8 cellular contexts compared by ENCODE assay signal in genomic region chr6:149938571-149939462, GRCh38. TPM values are rescaled to one million over a fixed set of nuclear protein-coding genes. Genes with fewer than 3 reads are reported as not detected.
A peak's percentile ranks its signal among the peaks of the same experiment; 100 is the strongest.
DNase-seq lines count a peak whose midpoint lies in the region; ATAC-seq and TF ChIP-seq lines count a peak whose summit lies in the region.

No MANE protein-coding gene starts in this region.

- peaks cover 91% of the 10 kb centered on the region for H3K27me3 Mint-ChIP-seq in activated T-cell treated with anti-CD3 and anti-CD28 coated beads, Interleukin-2, amount 50 U/mL, for 24 hours

- 0 out of 2 replicates have a peak overlapping the region, but pooled peaks have one; percentile 69 for H3K23ac ChIP-seq in IMR-90 (ENCODE audit: low read depth, low read length)

- H2BK20ac ChIP-seq in IMR-90 (ENCODE audit: low read depth, low read length): no peak overlapping the region

- no peak overlapping the region for H3K56ac ChIP-seq in IMR-90 (ENCODE audit: extremely low read depth, insufficient read depth, low read length)

- peak overlapping the region; percentile 4 for H3K27ac Mint-ChIP-seq in activated T-cell treated with anti-CD3 and anti-CD28 coated beads, Interleukin-2, amount 50 U/mL, for 24 hours

- H3K14ac ChIP-seq in IMR-90 (replicated peaks; ENCODE audit: low read depth, low read length): 0 out of 2 replicates have a peak overlapping the region, but pooled peaks have one; percentile 34

- no peak for TF ChIP-seq CTCF in GM06990 (IDR thresholded peaks at IDR 0.05; ENCODE audit: insufficient read depth, low read length, poor library complexity, severe bottlenecking)
- TF ChIP-seq CTCF in IMR-90 (conservative IDR thresholded peaks at IDR 0.05; ENCODE audit: low read depth, low read length): no peak

- peaks cover 4% of the 10 kb centered on the region; the same call in 1 of the 2 replicates for H3K4me1 ChIP-seq in IMR-90 (ENCODE audit: control insufficient read depth, insufficient read depth, low read length)

- no peaks in the 10 kb centered on the region for H3K9me3 Mint-ChIP-seq in activated T-cell treated with anti-CD3 and anti-CD28 coated beads, Interleukin-2, amount 50 U/mL, for 24 hours

- dilution Hi-C loops in IMR-90 (cut with HindIII; ENCODE audit: low sequenced_read_pairs, unreplicated experiment): no loop called here

- CTCF ChIA-PET in IMR-90 (lab: Yijun Ruan, JAX): no interaction called here

- H3K27ac ChIP-seq in IMR-90 (ENCODE audit: insufficient read depth, low read length): no peak overlapping the region

- no peak for TF ChIP-seq POLR2A in IMR-90 (IDR thresholded peaks at IDR 0.05; ENCODE audit: low read depth, low read length)

- 3% methylated on average over 29 of the region's 59 CpGs; no CpG with 5 or more reads in 1 of the 2 experiments for WGBS in IMR-90 (ENCODE audit: extremely low coverage in 2 of 2, insufficient read length in 1 of 2), 2 experiments

- no peaks in the 10 kb centered on the region for H4K20me1 ChIP-seq in IMR-90 (ENCODE audit: insufficient read depth, low read length)

- peak overlapping the region; percentile 63 for H3K4me3 Mint-ChIP-seq in activated T-cell treated with anti-CD3 and anti-CD28 coated beads, Interleukin-2, amount 50 U/mL, for 24 hours

- POLR2A ChIA-PET in IMR-90 (lab: Charles Lee; ENCODE audit: unreplicated experiment): no interaction called here

- H3K36me3 ChIP-seq in GM06990 (ENCODE audit: control insufficient read depth, insufficient read depth, low read length) (no peaks in the 10 kb centered on the region), IMR-90 (ENCODE audit: control insufficient read depth, insufficient read depth, low read length) (no peaks in the 10 kb centered on the region)

- peaks cover 44% of the 10 kb centered on the region for H3K4me1 Mint-ChIP-seq in activated T-cell treated with anti-CD3 and anti-CD28 coated beads, Interleukin-2, amount 50 U/mL, for 24 hours (ENCODE audit: low read depth)

- in situ Hi-C loops in IMR-90 (cut with MboI; ENCODE audit: low sequenced_read_pairs): loop anchor here (5.0 to 25.0 kb wide), 3 partner anchors 68 to 876 kb away; no protein-coding TSS in a partner anchor

- peaks cover 0 to 2% of the 10 kb centered on the region in 2 experiments; a peak in 1 of 4 replicates for H3K79me1 ChIP-seq in IMR-90 (ENCODE audit: low read depth in 1 of 2, low read length in 2 of 2)

- peak overlapping the region; percentile 95 for H2AFZ ChIP-seq in IMR-90 (replicated peaks; ENCODE audit: low read length, poor library complexity)

- H2BK120ac ChIP-seq in IMR-90 (ENCODE audit: low read depth, low read length): no peak overlapping the region

- BruUV-seq in IMR-90 (replicated peaks; lab: Mats Ljungman, UMichigan): no TSS peak

- intact Hi-C loops in IMR-90 (cut with micrococcal nuclease): loop anchor here (10.0 kb wide), 1 partner anchor 876 kb away; no protein-coding TSS in a partner anchor

- H4K8ac ChIP-seq in IMR-90 (ENCODE audit: low read depth in 2 of 2, low read length in 2 of 2): peak overlapping the region in 1 of 2 experiments; percentile 40; a peak in 2 of 4 replicates

- H4K91ac ChIP-seq in IMR-90 (ENCODE audit: insufficient read depth, low read depth, low read length): no peak overlapping the region; the same call in 1 of the 2 replicates

- no peaks in the 10 kb centered on the region for H3K9me1 ChIP-seq in IMR-90 (ENCODE audit: insufficient read depth, low read length)

- H3K4me3 ChIP-seq in GM06990 (replicated peaks; ENCODE audit: low read depth, low read length): peak overlapping the region; percentile 51
- H3K4me3 ChIP-seq in IMR-90 (ENCODE audit: insufficient read depth, low read depth, low read length): peak overlapping the region; percentile 46

- peak overlapping the region; percentile 39; the same call in 1 of the 2 replicates for H3K9ac ChIP-seq in IMR-90 (ENCODE audit: low read depth, low read length)

- H3K18ac ChIP-seq in IMR-90 (ENCODE audit: low read depth, low read length): no peak overlapping the region

- H3K9me3 ChIP-seq in IMR-90 (ENCODE audit: control insufficient read depth, insufficient read depth, low read length): no peaks in the 10 kb centered on the region

- TF ChIP-seq RAD21 in IMR-90 (IDR thresholded peaks at IDR 0.05; ENCODE audit: low read length): no peak

- H3K4ac ChIP-seq in IMR-90 (ENCODE audit: low read depth, low read length): no peak overlapping the region

- ATAC-seq in GM21515 (IDR thresholded peaks at IDR 0.05; ENCODE audit: unreplicated experiment) (peak; percentile 78), IMR-90 (ENCODE audit: low read depth) (no peak)

- H3K27me3 ChIP-seq in GM06990 (replicated peaks; ENCODE audit: control insufficient read depth, insufficient read depth, low read length) (peaks cover 3% of the 10 kb centered on the region), IMR-90 (ENCODE audit: control insufficient read depth, insufficient read depth, low read length) (peaks cover 48% of the 10 kb centered on the region)

- H4K5ac ChIP-seq in IMR-90 (ENCODE audit: low read depth, low read length): no peak overlapping the region

- no peak overlapping the region for H2AK5ac ChIP-seq in IMR-90 (ENCODE audit: low read depth, low read length)

- DNase-seq in GM06990 (ENCODE audit: extremely low read depth, insufficient read length): peak; percentile 83
- DNase-seq in IMR-90: no peak
- DNase-seq in activated T-cell treated with anti-CD3 and anti-CD28 coated beads, Interleukin-2, amount 50 U/mL, for 24 hours: peak; percentile 63
- peak; percentile 31 for DNase-seq in hepatic stellate cell (ENCODE audit: low spot score)
- peak; percentile 19 for DNase-seq in stimulated activated CD4-positive, alpha-beta T cell treated with anti-CD3 and anti-CD28 coated beads, Interleukin-2, amount 100 ng/mL, for 4 hours (ENCODE audit: low read depth)
- DNase-seq in NCI-H526 treated with DMSO at 0.1 percent for 48 hours (lab: John Stamatoyannopoulos, UW): no peak
- DNase-seq in NCI-H774 (lab: John Stamatoyannopoulos, UW): no peak

- H3K36me3 Mint-ChIP-seq in activated T-cell treated with anti-CD3 and anti-CD28 coated beads, Interleukin-2, amount 50 U/mL, for 24 hours (ENCODE audit: low read depth): no peaks in the 10 kb centered on the region

- H3K4me2 ChIP-seq in IMR-90 (ENCODE audit: low read depth, low read length): peak overlapping the region; percentile 91

- peak overlapping the region; percentile 84 for H2AK9ac ChIP-seq in IMR-90 (replicated peaks; ENCODE audit: low read depth, low read length, poor library complexity)

- H2BK5ac ChIP-seq in IMR-90 (ENCODE audit: low read depth, low read length, poor library complexity, severe bottlenecking): no peak overlapping the region

- no peak overlapping the region for H2BK15ac ChIP-seq in IMR-90 (ENCODE audit: low read depth, low read length)

TF ChIP-seq in IMR-90, 13 proteins besides CTCF, POLR2A, EP300 and RAD21:
- no peak for TF ChIP-seq MXI1 (IDR thresholded peaks at IDR 0.05; ENCODE audit: borderline replicate concordance, low read depth, low read length)
- no peak for TF ChIP-seq RCOR1 (IDR thresholded peaks at IDR 0.05; ENCODE audit: insufficient replicate concordance, low read length)

RNA-seq across cellular contexts. Expression of gene ULBP2, which starts 3.0 kb away (rescaled TPM):
- 7.2 and 7.9 TPM in 2 replicates for total RNA-seq in IMR-90 (2012; rRNA removed)
- polyA plus RNA-seq in IMR-90 (2012; rRNA removed): 16.2 and 17.0 TPM in 2 replicates
- 12.4 and 17.1 TPM in 2 replicates for polyA plus RNA-seq in IMR-90 (2012; cell fraction: cytosol; rRNA removed)
- polyA plus RNA-seq in IMR-90 (2012; cell fraction: nucleus; rRNA removed; ENCODE audit: low replicate concordance): 6.0 and 6.8 TPM in 2 replicates

RNA-seq across cellular contexts. Expression of gene RAET1G, which starts 15.9 kb away (rescaled TPM):
- total RNA-seq in IMR-90 (2012; rRNA removed): 1.3 and 2.2 TPM in 2 replicates
- polyA plus RNA-seq in IMR-90 (2012; rRNA removed): 3.6 and 4.2 TPM in 2 replicates
- polyA plus RNA-seq in IMR-90 (2012; cell fraction: cytosol; rRNA removed): 2.9 and 4.8 TPM in 2 replicates
- 1.3 and 2.7 TPM in 2 replicates for polyA plus RNA-seq in IMR-90 (2012; cell fraction: nucleus; rRNA removed; ENCODE audit: low replicate concordance)

RNA-seq across cellular contexts. Expression of gene ULBP1, which starts 24.9 kb away (rescaled TPM):
- 0.18 and 0.56 TPM in 2 replicates for total RNA-seq in IMR-90 (2012; rRNA removed)
- polyA plus RNA-seq in IMR-90 (2012; rRNA removed): 0.69 and 0.87 TPM in 2 replicates
- 0.25 TPM in 2 replicates for polyA plus RNA-seq in IMR-90 (2012; cell fraction: cytosol; rRNA removed)
- 0.15 and 0.84 TPM in 2 replicates for polyA plus RNA-seq in IMR-90 (2012; cell fraction: nucleus; rRNA removed; ENCODE audit: low replicate concordance)

RNA-seq across cellular contexts. Expression of gene RAET1E, which starts 40.9 kb away (rescaled TPM):
- total RNA-seq in IMR-90 (2012; rRNA removed): not detected in 2 replicates
- polyA plus RNA-seq in IMR-90 (2012; rRNA removed): not detected in 2 replicates
- polyA plus RNA-seq in IMR-90 (2012; cell fraction: cytosol; rRNA removed): 0.02 TPM in 1 of 2 replicates, not detected in the other
- 0.16 TPM in 1 of 2 replicates, not detected in the other for polyA plus RNA-seq in IMR-90 (2012; cell fraction: nucleus; rRNA removed; ENCODE audit: low replicate concordance)

Comparison
In these comparisons a context has a peak if more than half of its experiments do, and no peak if none do; other contexts are left out.
1. DNase-seq: peak in GM06990 (single experiment), activated T-cell treated with anti-CD3 and anti-CD28 coated beads, Interleukin-2, amount 50 U/mL, for 24 hours (single experiment), hepatic stellate cell (single experiment) and stimulated activated CD4-positive, alpha-beta T cell treated with anti-CD3 and anti-CD28 coated beads, Interleukin-2, amount 100 ng/mL, for 4 hours (single experiment); none in IMR-90 (single experiment), NCI-H526 treated with DMSO at 0.1 percent for 48 hours (single experiment) and NCI-H774 (single experiment).